9 cellular contexts compared by ENCODE assay signal in the genomic region with DNA sequence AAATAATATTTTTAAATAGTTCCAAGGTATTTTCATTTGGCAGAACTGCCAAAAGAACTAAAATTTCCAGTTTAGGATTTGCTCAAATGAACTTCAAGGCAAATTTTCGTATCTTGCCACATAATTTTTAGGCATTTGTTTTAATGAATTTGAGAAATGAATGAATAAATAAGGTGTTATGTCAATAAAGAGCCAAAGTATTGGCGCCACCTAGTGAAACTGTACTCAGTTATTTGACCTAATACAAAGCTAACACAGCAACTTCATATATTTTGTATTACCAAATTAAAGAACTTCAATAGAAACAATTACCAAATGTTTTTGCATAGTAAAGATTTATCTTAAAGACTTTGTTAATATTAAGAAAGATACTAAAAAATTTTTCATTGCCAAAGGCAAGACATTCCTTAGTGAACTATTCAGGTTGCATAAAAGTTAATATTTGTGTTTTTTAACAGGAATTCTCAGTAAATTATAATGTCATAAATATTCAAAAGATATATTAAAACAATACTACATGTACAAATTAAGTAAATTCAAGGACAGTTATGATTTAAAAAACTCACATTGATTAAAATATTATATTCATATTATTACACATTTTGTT. TPM values are rescaled to one million over a fixed set of nuclear protein-coding genes. Genes with fewer than 3 reads are reported as not detected.
DNase-seq lines count a peak whose midpoint lies in the region; ATAC-seq and TF ChIP-seq lines count a peak whose summit lies in the region.
"Had no signal": no experiment of that assay in that cellular context is flagged by ENCODE, and none has a peak within 500 bp of the region (broad histone marks: within the 10 kb centered on the region; RNA-seq: fewer than 3 reads in every experiment).

No MANE protein-coding gene starts in this region.

- DNase-seq in MCF 10A (ENCODE audit: unreplicated experiment) = peak; percentile 46
- DNase-seq in breast epithelium (ENCODE audit: low spot score in 2 of 2) = no peak
- DNase-seq in NCI-H460 (ENCODE audit: extremely low read depth, low read depth) = peak; percentile 14
- DNase-seq in erythroblast (lab: John Stamatoyannopoulos, UW) = peak; percentile 22 to 48
- DNase-seq in tibial nerve (ENCODE audit: low spot score in 2 of 2) = no peak
- no peak for DNase-seq in activated effector memory CD4-positive, alpha-beta T cell treated with Interleukin-2 at 50 U/mL for 16 hours
- no peak for DNase-seq in ovary
- DNase-seq: effector CD4-positive, alpha-beta T cell had no signal

- CTCF ChIA-PET in MCF 10A (lab: Yijun Ruan, JAX) = interaction anchor here (1.1 to 1.2 kb wide), 2 partner anchors 65 to 66 kb away, joined by 5 read pairs; no protein-coding TSS in a partner anchor

- TF ChIP-seq CTCF in MCF 10A (IDR thresholded peaks at IDR 0.05; ENCODE audit: unreplicated experiment) = peak; percentile 26
- TF ChIP-seq CTCF in breast epithelium (IDR thresholded peaks at IDR 0.05) = peak in 1 of 3 donors; percentile 9
- TF ChIP-seq CTCF in tibial nerve (IDR thresholded peaks at IDR 0.05) = peak in 3 of 5 experiments; percentile 15 to 43 (median 39)
- no peak for TF ChIP-seq CTCF in ovary (IDR thresholded peaks at IDR 0.05)

- POLR2A ChIA-PET in MCF 10A (lab: Yijun Ruan, JAX) = no interaction called here

- H3K27ac ChIP-seq in breast epithelium = no peak overlapping the region
- no peak overlapping the region for H3K27ac ChIP-seq in tibial nerve
- no peak overlapping the region for H3K27ac ChIP-seq in ovary

- H3K27me3 ChIP-seq in breast epithelium (no peaks in the 10 kb centered on the region), tibial nerve (no peaks in the 10 kb centered on the region), ovary (no peaks in the 10 kb centered on the region)

- WGBS in tibial nerve, 2 donors = 15 to 21% methylated on average over 2 of the region's 2 CpGs
- 10 to 14% (median 11%) methylated on average over 2 of the region's 2 CpGs for WGBS in ovary, 3 donors

- H3K4me3 ChIP-seq in breast epithelium = no peak overlapping the region
- no peak overlapping the region for H3K4me3 ChIP-seq in tibial nerve
- no peak overlapping the region for H3K4me3 ChIP-seq in ovary

- BruUV-seq in MCF 10A (replicated peaks; lab: Mats Ljungman, UMichigan) = no TSS peak

- H3K4me1 ChIP-seq in breast epithelium (no peaks in the 10 kb centered on the region), tibial nerve (no peaks in the 10 kb centered on the region), ovary (ENCODE audit: insufficient read depth) (no peaks in the 10 kb centered on the region)

- TF ChIP-seq POLR2A in breast epithelium (IDR thresholded peaks at IDR 0.05) = no peak
- TF ChIP-seq POLR2A in erythroblast (IDR thresholded peaks at IDR 0.05; ENCODE audit: low read length) = no peak
- no peak for TF ChIP-seq POLR2A in tibial nerve (IDR thresholded peaks at IDR 0.05)
- no peak for TF ChIP-seq POLR2A in ovary (IDR thresholded peaks at IDR 0.05)

- no peak overlapping the region for H3K27ac Mint-ChIP-seq in MCF 10A (ENCODE audit: low read depth, unreplicated experiment)

- H3K27me3 Mint-ChIP-seq in MCF 10A (ENCODE audit: insufficient read depth, unreplicated experiment) = no peaks in the 10 kb centered on the region

- no peak for TF ChIP-seq EP300 in tibial nerve (IDR thresholded peaks at IDR 0.05)
- no peak for TF ChIP-seq EP300 in ovary (IDR thresholded peaks at IDR 0.05)

- H3K36me3 ChIP-seq in breast epithelium (no peaks in the 10 kb centered on the region), tibial nerve (no peaks in the 10 kb centered on the region), ovary (no peaks in the 10 kb centered on the region)

- ATAC-seq in HG03460 (IDR thresholded peaks at IDR 0.05; ENCODE audit: unreplicated experiment) = no peak

- peaks cover 6% of the 10 kb centered on the region for H3K4me1 Mint-ChIP-seq in MCF 10A (ENCODE audit: insufficient read depth, unreplicated experiment)

- H3K9me3 Mint-ChIP-seq in MCF 10A (ENCODE audit: unreplicated experiment) = peaks cover 15% of the 10 kb centered on the region

- intact Hi-C loops in MCF 10A (cut with micrococcal nuclease) = no loop called here
- intact Hi-C loops in breast epithelium (cut with DNase I; ENCODE audit: low total_unique reads) = loop anchor here (5.0 kb wide), 1 partner anchor 1509 kb away; no protein-coding TSS in a partner anchor
- intact Hi-C loops in ovary (cut with DNase I) = no loop called here

- H3K4me3 Mint-ChIP-seq in MCF 10A (ENCODE audit: unreplicated experiment) = no peak overlapping the region

- H3K9me3 ChIP-seq in breast epithelium (no peaks in the 10 kb centered on the region), tibial nerve (no peaks in the 10 kb centered on the region), ovary (no peaks in the 10 kb centered on the region)

- H3K36me3 Mint-ChIP-seq in MCF 10A (ENCODE audit: insufficient read depth, unreplicated experiment) = no peaks in the 10 kb centered on the region

RNA-seq across cellular contexts. Expression of a gene that starts 50.3 kb away (rescaled TPM):
- total RNA-seq in MCF 10A (2022) = 0.22 and 0.61 TPM in 2 replicates
- total RNA-seq in breast epithelium = 1 to 10 TPM in 2 of 3 donors, under 1 TPM in 1; 0.48 to 3.8 (median 1.6) TPM
- not detected in 2 replicates for total RNA-seq in NCI-H460 (2014; rRNA removed; shearing (Covaris generic))
- polyA plus RNA-seq in NCI-H460 (2014; cell fraction: nucleus; rRNA removed) = not detected in 2 replicates
- 1 to 10 TPM in 3 of 4 donors, under 1 TPM in 1; 0.90 to 2.4 (median 1.5) TPM for total RNA-seq in tibial nerve
- total RNA-seq in ovary = 1 to 10 TPM in 1 of 7 donors, under 1 TPM in 5, not detected in 1; 0.48 to 1.3 (median 0.74) TPM
- under 1 TPM; 0.06 to 0.22 TPM for polyA plus RNA-seq in ovary

Comparison
In these comparisons a context has a peak if more than half of its experiments do, and no peak if none do; other contexts are left out.
1. DNase-seq: peak in MCF 10A (single experiment), NCI-H460 (single experiment) and erythroblast (2 of 2); none in breast epithelium (0 of 2), tibial nerve (0 of 2), activated effector memory CD4-positive, alpha-beta T cell treated with Interleukin-2 at 50 U/mL for 16 hours (single experiment) and ovary (0 of 5).
2. CTCF ChIP-seq: peak in MCF 10A (single experiment) and tibial nerve (3 of 5); none in ovary (0 of 3).